Comparison of ENCODE assay signal across 8 cellular contexts in the genomic region with DNA sequence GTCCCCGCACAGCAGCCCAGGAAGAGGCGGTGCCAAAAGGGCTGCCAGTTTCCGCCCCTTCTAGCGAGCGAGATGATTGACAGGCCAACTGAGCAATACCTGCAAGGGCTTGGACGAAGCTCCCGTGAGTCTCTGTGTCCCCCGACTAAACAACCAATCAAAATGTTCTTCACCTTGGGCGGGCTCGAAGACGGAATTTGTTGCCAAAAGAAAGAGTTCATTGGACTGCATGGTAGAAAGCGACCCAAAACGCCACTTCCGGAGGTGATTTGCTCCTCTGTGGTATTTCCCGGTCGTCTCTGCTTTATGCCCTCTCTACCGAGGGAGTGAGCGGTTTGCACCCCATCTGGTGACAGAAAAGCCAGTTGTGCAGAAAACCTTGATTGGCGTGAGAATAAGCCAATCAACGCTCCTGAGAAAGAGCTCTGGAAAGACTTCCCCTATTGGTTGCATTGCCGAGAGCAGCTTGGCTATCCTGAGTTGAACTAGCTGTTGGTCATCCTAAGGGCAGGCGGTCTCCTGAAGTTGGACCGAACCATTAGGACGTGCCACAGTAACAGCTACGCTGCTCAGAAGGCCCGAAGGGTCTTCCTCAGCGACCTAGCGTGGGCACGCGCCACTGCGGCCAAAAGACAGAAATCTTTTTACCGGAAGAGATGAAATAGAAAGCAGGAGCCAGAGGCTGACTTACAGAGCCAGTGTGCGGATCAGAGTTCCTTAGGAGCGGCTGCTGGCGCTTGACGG. TPM values are rescaled to one million over a fixed set of nuclear protein-coding genes. Genes with fewer than 3 reads are reported as not detected.
DNase-seq lines count a peak whose midpoint lies in the region; ATAC-seq, FAIRE-seq and TF ChIP-seq lines count a peak whose summit lies in the region.

No MANE protein-coding gene starts in this region.

- peak overlapping the region; percentile 80 for H3K4me3 ChIP-seq in AG04450 (ENCODE audit: low read depth, low read length)

- peak; percentile 90 for FAIRE-seq in islet of Langerhans (lab: Jason Lieb, UNC)

- TF ChIP-seq CTCF in AG04450 (IDR thresholded peaks at IDR 0.05; ENCODE audit: low read depth, low read length), result no peak

- H3K9me3 ChIP-seq in AG04450 (ENCODE audit: control insufficient read depth, insufficient read depth, low read length), result no peaks in the 10 kb centered on the region; the same call in 1 of the 2 replicates

- DNase-seq in AG04450 (ENCODE audit: low read depth, low spot score) (peak; percentile 100), NCI-H2029 (lab: John Stamatoyannopoulos, UW) (peak; percentile 100), T-helper 22 cell (ENCODE audit: low read depth) (peak; percentile 97)
- DNase-seq in central memory CD4-positive, alpha-beta T cell, result peak; percentile 98
- peak in 2 of 3 donors; percentile 93 to 98 for DNase-seq in stimulated activated CD4-positive, alpha-beta T cell treated with anti-CD3 and anti-CD28 coated beads, Interleukin-12 subunit alpha, Interleukin-12 subunit beta, amount 100 ng/mL, for 48 hours (ENCODE audit: low read depth in 2 of 3, low spot score in 1 of 3)

- ATAC-seq in GM18511 (IDR thresholded peaks at IDR 0.05; ENCODE audit: unreplicated experiment) (peak; percentile 82), HG02981 (IDR thresholded peaks at IDR 0.05; ENCODE audit: unreplicated experiment) (peak; percentile 86)

- no peaks in the 10 kb centered on the region for H3K27me3 ChIP-seq in AG04450 (ENCODE audit: control insufficient read depth, insufficient read depth, low read length)

- CTCF ChIA-PET in AG04450 (lab: Charles Lee), result interaction anchor here (0.6 to 1.8 kb wide), 5 partner anchors 15 to 346 kb away, joined by 3 to 9 read pairs (median 3); no protein-coding TSS in a partner anchor

- POLR2A ChIA-PET in AG04450 (lab: Yijun Ruan, JAX), result interaction anchor here (0.6 to 1.4 kb wide), 6 partner anchors 21 to 466 kb away, joined by 3 to 5 read pairs (median 4); partner anchors contain the start of gene PDCD6IP

- H3K27ac ChIP-seq in AG04450 (ENCODE audit: low read depth, low read length), result peak overlapping the region; percentile 99

RNA-seq across cellular contexts. Expression of gene UBP1, which starts 0.5 kb away (rescaled TPM):
- 83.1 and 104 TPM in 2 replicates for polyA plus RNA-seq in AG04450 (2011; rRNA removed)
- 58.0 and 61.1 TPM in 2 replicates for polyA minus RNA-seq in AG04450 (2011; rRNA and poly(A)+ RNA removed)

Comparison
In these comparisons a context has a peak if more than half of its experiments do, and no peak if none do; other contexts are left out.
1. Peak in every context shown above with its lines: DNase-seq, ATAC-seq, H3K4me3 ChIP-seq and H3K27ac ChIP-seq.